In genomic region chr1:115838805-115839705, GRCh38 we compare ENCODE assay signal across 1 cellular context.
TF ChIP-seq lines count a peak whose summit lies in the region.

No MANE protein-coding gene starts in this region.

TF ChIP-seq in H1, 55 proteins besides CTCF, POLR2A, EP300 and RAD21 (continued from another document):
- TF ChIP-seq CHD7 (IDR thresholded peaks at IDR 0.05; ENCODE audit: insufficient replicate concordance, low read length) (no peak), TAF1 (IDR thresholded peaks at IDR 0.05; ENCODE audit: low read depth, low read length) (peak; percentile 54), EGR1 (IDR thresholded peaks at IDR 0.05; ENCODE audit: borderline replicate concordance, low read depth, low read length) (no peak), KDM5A (IDR thresholded peaks at IDR 0.05; ENCODE audit: low read length) (no peak), KDM1A (IDR thresholded peaks at IDR 0.05; ENCODE audit: borderline replicate concordance, low read length) (no peak), PHF8 (conservative IDR thresholded peaks at IDR 0.05; ENCODE audit: low read depth, low read length) (peak; percentile 44; the same call in 1 of the 2 replicates), RXRA (IDR thresholded peaks at IDR 0.05; ENCODE audit: insufficient read depth, low read depth, low read length) (no peak), USF2 (IDR thresholded peaks at IDR 0.05; ENCODE audit: low read length) (no peak), SAP30 (IDR thresholded peaks at IDR 0.05; ENCODE audit: insufficient read depth, insufficient replicate concordance, low read length) (no peak), ASH2L (IDR thresholded peaks at IDR 0.05; ENCODE audit: low read length) (peak; percentile 49), POU5F1 (IDR thresholded peaks at IDR 0.05; ENCODE audit: low read depth, low read length) (no peak), TEAD4 (IDR thresholded peaks at IDR 0.05; ENCODE audit: low read depth, low read length) (no peak), POLR2AphosphoS5 (IDR thresholded peaks at IDR 0.05; ENCODE audit: low read depth, low read length) (peak; percentile 53; the same call in 1 of the 2 replicates), TAF7 (optimal IDR thresholded peaks at IDR 0.05; ENCODE audit: borderline replicate concordance, low read depth, low read length) (peak; percentile 59), ATF3 (IDR thresholded peaks at IDR 0.05; ENCODE audit: insufficient read depth, low read depth, low read length) (no peak), JUND (IDR thresholded peaks at IDR 0.05; ENCODE audit: low read length) (no peak), CEBPB (IDR thresholded peaks at IDR 0.05; ENCODE audit: low read depth, low read length) (no peak), JUN (IDR thresholded peaks at IDR 0.05; ENCODE audit: low read depth, low read length) (no peak), ATF2 (IDR thresholded peaks at IDR 0.05; ENCODE audit: low read length) (no peak), CHD2 (IDR thresholded peaks at IDR 0.05; ENCODE audit: low read length) (no peak), CTBP2 (IDR thresholded peaks at IDR 0.05; ENCODE audit: borderline replicate concordance, insufficient read depth, insufficient read length, low read length) (no peak), ZNF274 (IDR thresholded peaks at IDR 0.05; ENCODE audit: borderline replicate concordance, extremely low read depth, low read length) (no peak), SP1 (IDR thresholded peaks at IDR 0.05; ENCODE audit: low read depth, low read length) (no peak), SRF (IDR thresholded peaks at IDR 0.05; ENCODE audit: low read depth, low read length) (no peak), SP2 (IDR thresholded peaks at IDR 0.05; ENCODE audit: low read length) (no peak), KDM4A (IDR thresholded peaks at IDR 0.05; ENCODE audit: low read depth, low read length, severe bottlenecking) (peak; percentile 33), SUZ12 (IDR thresholded peaks at IDR 0.05; ENCODE audit: low read length) (no peak; the same call in 1 of the 2 replicates), CBX8 (IDR thresholded peaks at IDR 0.05; ENCODE audit: borderline replicate concordance, low read depth, low read length) (no peak), MAX (IDR thresholded peaks at IDR 0.05) (peak; percentile 37; the same call in 1 of the 2 replicates), BCL11A (IDR thresholded peaks at IDR 0.05; ENCODE audit: low read depth in 2 of 2, low read length in 2 of 2) (no peak), NRF1 (IDR thresholded peaks at IDR 0.05; ENCODE audit: low read depth, low read length) (no peak), CREB1 (IDR thresholded peaks at IDR 0.05) (no peak)
